19 cellular contexts compared by ENCODE assay signal in the genomic region with DNA sequence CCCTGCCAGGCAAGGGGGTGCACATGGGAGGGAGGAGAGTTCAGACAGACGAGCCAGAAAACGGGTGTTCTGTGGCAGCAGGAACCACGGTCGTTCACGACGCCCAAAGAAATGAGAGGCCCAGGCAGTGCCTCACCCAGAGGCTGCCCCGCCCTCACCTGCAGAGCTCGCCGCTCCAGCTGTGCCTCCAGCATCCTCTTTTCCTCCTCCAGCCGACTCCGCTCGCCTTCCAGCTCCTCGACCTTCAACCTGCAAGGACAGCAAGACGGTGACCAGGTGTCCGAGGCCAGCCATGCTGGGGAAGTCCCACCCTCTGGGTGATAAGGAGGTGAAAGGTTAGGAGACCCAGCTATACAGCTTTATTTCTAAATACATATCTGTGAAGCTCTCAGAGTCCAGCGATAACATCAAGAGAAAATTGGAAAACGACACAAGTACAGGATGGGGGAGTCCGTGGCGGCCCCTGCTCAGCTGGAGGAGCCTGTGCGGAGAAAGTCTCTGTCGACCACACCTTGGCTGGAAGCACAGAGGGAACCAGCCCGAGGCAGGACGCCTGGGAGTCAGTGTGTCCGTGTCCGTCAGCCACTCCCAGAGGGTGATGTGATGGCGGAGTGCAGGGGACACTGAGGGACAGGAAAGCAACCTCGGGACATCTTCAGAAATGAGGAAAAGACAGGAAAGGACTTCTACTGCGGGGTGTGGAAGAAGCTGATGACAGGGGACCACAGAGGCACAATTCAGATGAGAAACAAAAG.
DNase-seq lines count a peak whose midpoint lies in the region; ATAC-seq, FAIRE-seq and TF ChIP-seq lines count a peak whose summit lies in the region.
"Had no signal": no experiment of that assay in that cellular context is flagged by ENCODE, and none has a peak within 500 bp of the region (broad histone marks: within the 10 kb centered on the region; RNA-seq: fewer than 3 reads in every experiment).

No MANE protein-coding gene starts in this region.

- H3K27ac ChIP-seq in kidney (ENCODE audit: low read depth in 2 of 2, low read length in 2 of 2) = no peak overlapping the region
- H3K27ac ChIP-seq: 22Rv1, A549, BLaER1, GM23248 had no signal

- CTCF ChIA-PET in HEK293T (lab: Yijun Ruan, JAX) = no interaction called here

- H3K4me3 ChIP-seq in Loucy (ENCODE audit: low read length, poor library complexity, severe bottlenecking) (peak overlapping the region; percentile 20), kidney (ENCODE audit: low read length in 2 of 2) (no peak overlapping the region)
- H3K4me3 ChIP-seq: A549, BLaER1, GM23248, HAP-1 had no signal

- H2AFZ ChIP-seq in Loucy (ENCODE audit: low read length) = no peak overlapping the region
- H2AFZ ChIP-seq: GM23248 had no signal

- no peaks in the 10 kb centered on the region for H3F3A ChIP-seq in Loucy (ENCODE audit: low read depth)

- H3K4me1 Mint-ChIP-seq in stimulated activated effector memory CD8-positive, alpha-beta T cell treated with anti-CD3 and anti-CD28 coated beads, Interleukin-12 subunit alpha, Interleukin-12 subunit beta, amount 100 ng/mL, for 72 hours = peaks cover 28% of the 10 kb centered on the region
- H3K4me1 Mint-ChIP-seq: CD14-positive monocyte had no signal

- POLR2A ChIA-PET in HEK293T (lab: Yijun Ruan, JAX) = no interaction called here

- H3K27me3 ChIP-seq in Loucy (ENCODE audit: insufficient read depth, low read length, poor library complexity, severe bottlenecking) = no peaks in the 10 kb centered on the region
- H3K27me3 ChIP-seq: BLaER1 had no signal

- ATAC-seq in Right ventricle myocardium inferior = no peak
- no peak for ATAC-seq in stimulated activated effector memory CD8-positive, alpha-beta T cell treated with anti-CD3 and anti-CD28 coated beads, Interleukin-12 subunit alpha, Interleukin-12 subunit beta, amount 100 ng/mL, for 72 hours
- ATAC-seq: A549 had no signal

- DNase-seq in Right ventricle myocardium inferior (ENCODE audit: missing footprints) (peak; percentile 43), cardiac septum (ENCODE audit: low spot score) (no peak), kidney (peak; percentile 56), middle frontal gyrus (ENCODE audit: extremely low spot score, low spot score) (no peak), HEK293T (ENCODE audit: extremely low spot score) (no peak), GM20000 (ENCODE audit: low spot score) (no peak)
- DNase-seq in stimulated activated effector memory CD8-positive, alpha-beta T cell treated with anti-CD3 and anti-CD28 coated beads, Interleukin-12 subunit alpha, Interleukin-12 subunit beta, amount 100 ng/mL, for 72 hours (ENCODE audit: low spot score in 2 of 2) = no peak
- DNase-seq: AML-193; CD4-positive, alpha-beta memory T cell; DMS79 treated with DMSO at 0.1 percent for 48 hours; GF-D8; GM23248; IMR-90 had no signal

- peak overlapping the region; percentile 44 for H3K4me2 ChIP-seq in Loucy (ENCODE audit: low read depth, low read length, poor library complexity, severe bottlenecking)
- H3K4me2 ChIP-seq: A549, BLaER1 had no signal

- H3K9me3 ChIP-seq in Loucy (ENCODE audit: insufficient read depth, low read depth, low read length) (peaks cover 14% of the 10 kb centered on the region; the same call in 1 of the 2 replicates), kidney (ENCODE audit: control insufficient read depth in 1 of 2, low read length in 2 of 2) (no peaks in the 10 kb centered on the region)
- H3K9me3 ChIP-seq: A549, HAP-1 had no signal

- intact Hi-C loops in Right ventricle myocardium inferior (cut with DNase I) = no loop called here
- intact Hi-C loops in cardiac septum (cut with DNase I) = no loop called here
- intact Hi-C loops in kidney (cut with DNase I) = no loop called here

- no peak for FAIRE-seq in kidney (lab: Jason Lieb, UNC)
- FAIRE-seq: A549 had no signal

- H3K36me3 Mint-ChIP-seq in stimulated activated effector memory CD8-positive, alpha-beta T cell treated with anti-CD3 and anti-CD28 coated beads, Interleukin-12 subunit alpha, Interleukin-12 subunit beta, amount 100 ng/mL, for 72 hours = peaks cover 34% of the 10 kb centered on the region

- H3K9ac ChIP-seq in Loucy (ENCODE audit: low read depth, low read length, poor library complexity, severe bottlenecking) (no peak overlapping the region), kidney (ENCODE audit: low read length in 2 of 2) (no peak overlapping the region)
- H3K9ac ChIP-seq: BLaER1, GM23248 had no signal

- H3K4me3 Mint-ChIP-seq in stimulated activated effector memory CD8-positive, alpha-beta T cell treated with anti-CD3 and anti-CD28 coated beads, Interleukin-12 subunit alpha, Interleukin-12 subunit beta, amount 100 ng/mL, for 72 hours = no peak overlapping the region
- H3K4me3 Mint-ChIP-seq: CD14-positive monocyte had no signal

- no peaks in the 10 kb centered on the region for H3K9me2 ChIP-seq in Loucy (replicated peaks; ENCODE audit: low read depth, low read length)

- peaks cover 21% of the 10 kb centered on the region for H3K4me1 ChIP-seq in Loucy (ENCODE audit: insufficient read depth, low read length, poor library complexity, severe bottlenecking)
- no peaks in the 10 kb centered on the region for H3K4me1 ChIP-seq in kidney (ENCODE audit: control insufficient read depth in 1 of 2, insufficient read depth in 1 of 2, low read depth in 1 of 2, low read length in 2 of 2)
- H3K4me1 ChIP-seq: A549, HAP-1 had no signal

- peaks cover 6% of the 10 kb centered on the region; the same call in 1 of the 2 replicates for H3K36me3 ChIP-seq in Loucy (ENCODE audit: insufficient read depth, low read length)
- no peaks in the 10 kb centered on the region for H3K36me3 ChIP-seq in kidney (ENCODE audit: control insufficient read depth in 1 of 2, insufficient read depth in 2 of 2, low read length in 2 of 2)
- H3K36me3 ChIP-seq: HAP-1 had no signal

- H4K20me1 ChIP-seq in Loucy (ENCODE audit: insufficient read depth, low read length, poor library complexity, severe bottlenecking) = no peaks in the 10 kb centered on the region

- H3K79me2 ChIP-seq in Loucy (ENCODE audit: insufficient read depth, low read length) = peaks cover 7% of the 10 kb centered on the region; the same call in 1 of the 2 replicates

- TF ChIP-seq CTCF in Loucy (conservative IDR thresholded peaks at IDR 0.05; ENCODE audit: low read length) (no peak), kidney (IDR thresholded peaks at IDR 0.05; ENCODE audit: borderline replicate concordance, extremely low read depth, insufficient read depth) (no peak), GM20000 (IDR thresholded peaks at IDR 0.05; ENCODE audit: extremely low read depth, missing control alignments) (no peak)

- peak overlapping the region; percentile 40 for H3K27ac Mint-ChIP-seq in stimulated activated effector memory CD8-positive, alpha-beta T cell treated with anti-CD3 and anti-CD28 coated beads, Interleukin-12 subunit alpha, Interleukin-12 subunit beta, amount 100 ng/mL, for 72 hours

- H3K9me3 Mint-ChIP-seq in stimulated activated effector memory CD8-positive, alpha-beta T cell treated with anti-CD3 and anti-CD28 coated beads, Interleukin-12 subunit alpha, Interleukin-12 subunit beta, amount 100 ng/mL, for 72 hours = peaks cover 25% of the 10 kb centered on the region

TF ChIP-seq in HEK293T, 16 proteins besides CTCF, POLR2A, EP300 and RAD21:
- no peak for TF ChIP-seq FOXK2 (IDR thresholded peaks at IDR 0.05)

Comparison
In these comparisons a context has a peak if more than half of its experiments do, and no peak if none do; other contexts are left out.
1. DNase-seq: peak in Right ventricle myocardium inferior (single experiment) and kidney (single experiment); none in cardiac septum (single experiment), stimulated activated effector memory CD8-positive, alpha-beta T cell treated with anti-CD3 and anti-CD28 coated beads, Interleukin-12 subunit alpha, Interleukin-12 subunit beta, amount 100 ng/mL, for 72 hours (0 of 2), middle frontal gyrus (single experiment), HEK293T (single experiment) and GM20000 (single experiment).